In the genomic region with DNA sequence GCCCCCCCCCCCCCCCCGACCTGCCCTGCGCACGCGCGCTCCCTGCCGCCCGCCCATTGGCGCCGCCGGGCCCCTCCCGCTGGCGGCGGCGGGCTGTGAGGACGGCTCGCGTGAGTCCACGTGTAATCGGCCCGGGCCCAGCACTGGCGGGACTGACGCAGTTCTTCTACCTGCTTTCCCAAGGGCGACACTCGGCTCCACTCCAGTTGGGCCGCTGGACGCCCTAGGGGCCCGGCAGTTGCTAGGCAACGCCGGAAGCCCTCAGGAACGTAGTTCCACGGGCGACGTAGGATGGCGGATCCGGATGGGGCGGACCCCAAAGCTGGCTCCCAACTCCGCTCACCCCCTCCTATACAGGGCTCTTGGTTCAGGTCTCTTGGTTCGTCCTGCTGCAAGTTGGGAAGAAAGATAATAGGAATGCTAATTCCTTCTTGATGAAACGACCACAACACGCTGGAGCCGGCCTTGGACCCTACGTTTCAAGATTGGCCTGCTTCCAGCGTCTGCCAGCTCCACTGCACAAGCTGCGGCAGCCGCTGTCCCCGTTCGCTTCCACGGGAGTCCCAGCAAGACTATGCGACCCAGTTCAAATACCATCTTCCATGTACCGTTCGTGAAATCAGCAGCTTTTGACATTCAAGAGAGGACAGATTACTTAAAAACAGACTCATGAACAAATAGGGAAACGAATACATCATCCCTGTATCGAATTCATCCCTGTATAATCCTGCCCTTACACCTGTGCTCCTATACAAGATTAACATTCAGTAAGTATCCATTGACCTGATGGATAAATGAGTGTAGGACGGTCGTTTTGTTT, we compare ENCODE assay signal across 1 cellular context.
TF ChIP-seq lines count a peak whose summit lies in the region.

No MANE protein-coding gene starts in this region.

TF ChIP-seq in HCT116, 20 proteins besides CTCF, POLR2A, EP300 and RAD21 (continued from another document):
- TF ChIP-seq, protein P1, sequence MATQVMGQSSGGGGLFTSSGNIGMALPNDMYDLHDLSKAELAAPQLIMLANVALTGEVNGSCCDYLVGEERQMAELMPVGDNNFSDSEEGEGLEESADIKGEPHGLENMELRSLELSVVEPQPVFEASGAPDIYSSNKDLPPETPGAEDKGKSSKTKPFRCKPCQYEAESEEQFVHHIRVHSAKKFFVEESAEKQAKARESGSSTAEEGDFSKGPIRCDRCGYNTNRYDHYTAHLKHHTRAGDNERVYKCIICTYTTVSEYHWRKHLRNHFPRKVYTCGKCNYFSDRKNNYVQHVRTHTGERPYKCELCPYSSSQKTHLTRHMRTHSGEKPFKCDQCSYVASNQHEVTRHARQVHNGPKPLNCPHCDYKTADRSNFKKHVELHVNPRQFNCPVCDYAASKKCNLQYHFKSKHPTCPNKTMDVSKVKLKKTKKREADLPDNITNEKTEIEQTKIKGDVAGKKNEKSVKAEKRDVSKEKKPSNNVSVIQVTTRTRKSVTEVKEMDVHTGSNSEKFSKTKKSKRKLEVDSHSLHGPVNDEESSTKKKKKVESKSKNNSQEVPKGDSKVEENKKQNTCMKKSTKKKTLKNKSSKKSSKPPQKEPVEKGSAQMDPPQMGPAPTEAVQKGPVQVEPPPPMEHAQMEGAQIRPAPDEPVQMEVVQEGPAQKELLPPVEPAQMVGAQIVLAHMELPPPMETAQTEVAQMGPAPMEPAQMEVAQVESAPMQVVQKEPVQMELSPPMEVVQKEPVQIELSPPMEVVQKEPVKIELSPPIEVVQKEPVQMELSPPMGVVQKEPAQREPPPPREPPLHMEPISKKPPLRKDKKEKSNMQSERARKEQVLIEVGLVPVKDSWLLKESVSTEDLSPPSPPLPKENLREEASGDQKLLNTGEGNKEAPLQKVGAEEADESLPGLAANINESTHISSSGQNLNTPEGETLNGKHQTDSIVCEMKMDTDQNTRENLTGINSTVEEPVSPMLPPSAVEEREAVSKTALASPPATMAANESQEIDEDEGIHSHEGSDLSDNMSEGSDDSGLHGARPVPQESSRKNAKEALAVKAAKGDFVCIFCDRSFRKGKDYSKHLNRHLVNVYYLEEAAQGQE (IDR thresholded peaks at IDR 0.05; ENCODE audit: low read depth) = no peak
- TF ChIP-seq, protein P2, sequence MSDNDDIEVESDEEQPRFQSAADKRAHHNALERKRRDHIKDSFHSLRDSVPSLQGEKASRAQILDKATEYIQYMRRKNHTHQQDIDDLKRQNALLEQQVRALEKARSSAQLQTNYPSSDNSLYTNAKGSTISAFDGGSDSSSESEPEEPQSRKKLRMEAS (IDR thresholded peaks at IDR 0.05) = no peak
- no peak for TF ChIP-seq EZH2phosphoT487 (IDR thresholded peaks at IDR 0.05; ENCODE audit: borderline replicate concordance)
- no peak for TF ChIP-seq SP1 (IDR thresholded peaks at IDR 0.05; ENCODE audit: low read depth)
- peak; percentile 69 for TF ChIP-seq YY1 (IDR thresholded peaks at IDR 0.05; ENCODE audit: extremely low read depth, insufficient replicate concordance, low read depth, low read length)
- TF ChIP-seq SRF (IDR thresholded peaks at IDR 0.05; ENCODE audit: low read depth) = no peak
- TF ChIP-seq POLR2AphosphoS5 (IDR thresholded peaks at IDR 0.05; ENCODE audit: low read depth, low read length) = peak; percentile 73
- TF ChIP-seq, protein P3, sequence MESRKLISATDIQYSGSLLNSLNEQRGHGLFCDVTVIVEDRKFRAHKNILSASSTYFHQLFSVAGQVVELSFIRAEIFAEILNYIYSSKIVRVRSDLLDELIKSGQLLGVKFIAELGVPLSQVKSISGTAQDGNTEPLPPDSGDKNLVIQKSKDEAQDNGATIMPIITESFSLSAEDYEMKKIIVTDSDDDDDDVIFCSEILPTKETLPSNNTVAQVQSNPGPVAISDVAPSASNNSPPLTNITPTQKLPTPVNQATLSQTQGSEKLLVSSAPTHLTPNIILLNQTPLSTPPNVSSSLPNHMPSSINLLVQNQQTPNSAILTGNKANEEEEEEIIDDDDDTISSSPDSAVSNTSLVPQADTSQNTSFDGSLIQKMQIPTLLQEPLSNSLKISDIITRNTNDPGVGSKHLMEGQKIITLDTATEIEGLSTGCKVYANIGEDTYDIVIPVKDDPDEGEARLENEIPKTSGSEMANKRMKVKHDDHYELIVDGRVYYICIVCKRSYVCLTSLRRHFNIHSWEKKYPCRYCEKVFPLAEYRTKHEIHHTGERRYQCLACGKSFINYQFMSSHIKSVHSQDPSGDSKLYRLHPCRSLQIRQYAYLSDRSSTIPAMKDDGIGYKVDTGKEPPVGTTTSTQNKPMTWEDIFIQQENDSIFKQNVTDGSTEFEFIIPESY (IDR thresholded peaks at IDR 0.05; ENCODE audit: extremely low read depth, insufficient replicate concordance, low read length) = no peak
- TF ChIP-seq, protein P4, sequence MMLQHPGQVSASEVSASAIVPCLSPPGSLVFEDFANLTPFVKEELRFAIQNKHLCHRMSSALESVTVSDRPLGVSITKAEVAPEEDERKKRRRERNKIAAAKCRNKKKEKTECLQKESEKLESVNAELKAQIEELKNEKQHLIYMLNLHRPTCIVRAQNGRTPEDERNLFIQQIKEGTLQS (IDR thresholded peaks at IDR 0.05) = no peak
- no peak for TF ChIP-seq SIN3A (IDR thresholded peaks at IDR 0.05; ENCODE audit: low read depth)
- TF ChIP-seq CEBPB (IDR thresholded peaks at IDR 0.05; ENCODE audit: low read depth) = no peak
- TF ChIP-seq ELF1 (IDR thresholded peaks at IDR 0.05; ENCODE audit: borderline replicate concordance, low read depth) = no peak
- TF ChIP-seq ZNF274 (IDR thresholded peaks at IDR 0.05; ENCODE audit: low read depth, low read length) = no peak
- no peak for TF ChIP-seq FOSL1 (IDR thresholded peaks at IDR 0.05; ENCODE audit: low read depth)
- TF ChIP-seq ZFX (IDR thresholded peaks at IDR 0.05) = 0 out of 2 replicates have a peak, but pooled peaks have one; percentile 30
- TF ChIP-seq CBX3 (IDR thresholded peaks at IDR 0.05; ENCODE audit: low read depth) = no peak
- TF ChIP-seq JUND (IDR thresholded peaks at IDR 0.05) = no peak
